ENCODE assay signal across 30 cellular contexts in the genomic region with DNA sequence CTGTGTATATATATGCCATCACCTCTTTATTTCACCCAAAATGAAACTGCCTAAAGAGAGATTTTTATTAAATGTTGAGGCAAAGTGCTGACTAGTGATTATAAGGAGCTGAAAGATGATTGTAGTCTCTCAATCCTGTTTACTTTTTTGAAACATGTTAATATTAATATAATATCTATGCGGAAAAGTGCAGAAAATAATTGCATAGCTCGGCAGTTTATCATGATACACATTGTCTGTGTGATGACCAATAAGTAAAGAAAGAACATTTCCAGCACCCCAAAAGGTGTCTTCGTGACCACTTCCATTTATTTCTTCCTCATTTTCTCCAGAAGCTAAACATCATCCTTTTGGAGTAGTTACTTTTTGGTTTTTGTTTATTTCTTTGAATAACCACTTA.
"Had no signal": no experiment of that assay in that cellular context is flagged by ENCODE, and none has a peak within 500 bp of the region (broad histone marks: within the 10 kb centered on the region; RNA-seq: fewer than 3 reads in every experiment).

No MANE protein-coding gene starts in this region.

- H3K9me3 Mint-ChIP-seq: activated CD4-positive, alpha-beta memory T cell treated with anti-CD3 and anti-CD28 coated beads for 36 hours; activated CD4-positive, alpha-beta T cell treated with anti-CD3 and anti-CD28 coated beads, Interleukin-2, amount 10 ng/mL, durations not matched to agents 24 days and 14 days; activated naive CD4-positive, alpha-beta T cell treated with anti-CD3 and anti-CD28 coated beads for 36 hours; activated naive CD4-positive, alpha-beta T cell treated with anti-CD3 and anti-CD28 coated beads, Interleukin-2, amount 50 U/mL, for 24 hours; activated naive CD8-positive, alpha-beta T cell treated with anti-CD3 and anti-CD28 coated beads, Interleukin-2, amount 10 ng/mL, durations not matched to agents 7 days and 5 days; activated T-helper 1 cell treated with anti-CD3 and anti-CD28 coated beads, Interleukin-12 subunit alpha, Interleukin-12 subunit beta, Interleukin-2, Interleukin-4 antibody, amounts not matched to agents 30 ng/mL and 10 ng/mL and 1 ng/mL, durations not matched to agents 14 hours and 24 hours and 36 hours; activated T-helper 2 cell treated with anti-CD3 and anti-CD28 coated beads, Interferon-gamma antibody, Interleukin-2, Interleukin-4, amounts not matched to agents 10 μg/mL and 5 μg/mL and 100 μg/mL, durations not matched to agents 14 hours and 24 hours and 36 hours; central memory CD8-positive, alpha-beta T cell; dendritic cell treated with granulocyte-macrophage colony-stimulating factor and Interleukin-4, amounts not matched to agents 40 ng/mL and 50 ng/mL, for 4 days; endodermal cell had no signal

- H3K4me3 ChIP-seq: ascending aorta, breast epithelium, coronary artery, dorsolateral prefrontal cortex had no signal

- ATAC-seq: activated CD4-positive, alpha-beta T cell treated with anti-CD3 and anti-CD28 coated beads for 36 hours; activated CD8-positive, alpha-beta memory T cell treated with anti-CD3 and anti-CD28 coated beads, Interleukin-2, amount 10 ng/mL, durations not matched to agents 7 days and 5 days; activated CD8-positive, alpha-beta T cell treated with anti-CD3 and anti-CD28 coated beads, Interleukin-2, amount 10 ng/mL, durations not matched to agents 7 days and 5 days; esophagus mucosa had no signal

- FAIRE-seq: frontal cortex had no signal

- H3K4me1 ChIP-seq: ascending aorta, breast epithelium had no signal

- H3K4me3 Mint-ChIP-seq: activated CD4-positive, alpha-beta memory T cell treated with anti-CD3 and anti-CD28 coated beads for 36 hours; activated CD4-positive, alpha-beta T cell treated with anti-CD3 and anti-CD28 coated beads for 36 hours; activated CD4-positive, alpha-beta T cell treated with anti-CD3 and anti-CD28 coated beads, Interleukin-2, amount 10 ng/mL, durations not matched to agents 24 days and 14 days; activated CD8-positive, alpha-beta memory T cell treated with anti-CD3 and anti-CD28 coated beads, Interleukin-2, amount 10 ng/mL, durations not matched to agents 7 days and 5 days; activated CD8-positive, alpha-beta T cell treated with anti-CD3 and anti-CD28 coated beads, Interleukin-2, amount 10 ng/mL, durations not matched to agents 7 days and 5 days; activated naive CD4-positive, alpha-beta T cell treated with anti-CD3 and anti-CD28 coated beads for 36 hours; activated naive CD4-positive, alpha-beta T cell treated with anti-CD3 and anti-CD28 coated beads, Interleukin-2, amount 50 U/mL, for 24 hours; activated naive CD8-positive, alpha-beta T cell treated with anti-CD3 and anti-CD28 coated beads, Interleukin-2, amount 10 ng/mL, durations not matched to agents 7 days and 5 days; activated T-helper 1 cell treated with anti-CD3 and anti-CD28 coated beads, Interleukin-12 subunit alpha, Interleukin-12 subunit beta, Interleukin-2, Interleukin-4 antibody, amounts not matched to agents 30 ng/mL and 10 ng/mL and 1 ng/mL, durations not matched to agents 14 hours and 24 hours and 36 hours; brain; central memory CD8-positive, alpha-beta T cell; dendritic cell treated with granulocyte-macrophage colony-stimulating factor and Interleukin-4, amounts not matched to agents 40 ng/mL and 50 ng/mL, for 4 days; endodermal cell had no signal

- H3K27me3 Mint-ChIP-seq: activated CD4-positive, alpha-beta memory T cell treated with anti-CD3 and anti-CD28 coated beads for 36 hours; activated CD4-positive, alpha-beta T cell treated with anti-CD3 and anti-CD28 coated beads for 36 hours; activated CD4-positive, alpha-beta T cell treated with anti-CD3 and anti-CD28 coated beads, Interleukin-2, amount 10 ng/mL, durations not matched to agents 24 days and 14 days; activated CD8-positive, alpha-beta memory T cell treated with anti-CD3 and anti-CD28 coated beads, Interleukin-2, amount 10 ng/mL, durations not matched to agents 7 days and 5 days; activated naive CD4-positive, alpha-beta T cell treated with anti-CD3 and anti-CD28 coated beads, Interleukin-2, amount 50 U/mL, for 24 hours; activated naive CD8-positive, alpha-beta T cell treated with anti-CD3 and anti-CD28 coated beads, Interleukin-2, amount 10 ng/mL, durations not matched to agents 7 days and 5 days; brain; central memory CD8-positive, alpha-beta T cell; dendritic cell treated with granulocyte-macrophage colony-stimulating factor and Interleukin-4, amounts not matched to agents 40 ng/mL and 50 ng/mL, for 4 days had no signal

- DNase-seq: activated CD4-positive, alpha-beta memory T cell treated with anti-CD3 and anti-CD28 coated beads for 36 hours; activated CD4-positive, alpha-beta T cell treated with anti-CD3 and anti-CD28 coated beads for 36 hours; activated CD4-positive, alpha-beta T cell treated with anti-CD3 and anti-CD28 coated beads, Interleukin-2, amount 10 ng/mL, durations not matched to agents 24 days and 14 days; activated CD4-positive, CD25-positive, alpha-beta regulatory T cell; activated CD4-positive, CD25-positive, alpha-beta regulatory T cell treated with anti-CD3 and anti-CD28 coated beads, Interleukin-2, amount 50 U/mL, for 72 hours; activated CD8-positive, alpha-beta memory T cell treated with anti-CD3 and anti-CD28 coated beads, Interleukin-2, amount 10 ng/mL, durations not matched to agents 7 days and 5 days; activated CD8-positive, alpha-beta memory T cell treated with anti-CD3 and anti-CD28 coated beads, Interleukin-2, amount 50 U/mL, for 4 hours; activated CD8-positive, alpha-beta T cell treated with anti-CD3 and anti-CD28 coated beads, Interleukin-2, amount 10 ng/mL, durations not matched to agents 7 days and 5 days; activated effector memory CD4-positive, alpha-beta T cell treated with anti-CD3 and anti-CD28 coated beads, Interleukin-2, amount 50 U/mL, for 16 hours; activated naive CD4-positive, alpha-beta T cell treated with anti-CD3 and anti-CD28 coated beads for 36 hours; activated naive CD8-positive, alpha-beta T cell treated with anti-CD3 and anti-CD28 coated beads, Interleukin-2, amount 10 ng/mL, durations not matched to agents 7 days and 5 days; activated T-cell treated with anti-CD3 and anti-CD28 coated beads, Interleukin-2, amount 50 U/mL, for 1 hour; activated T-cell treated with anti-CD3 and anti-CD28 coated beads, Interleukin-2, amount 50 U/mL, for 48 hours; dorsolateral prefrontal cortex; effector memory CD4-positive, alpha-beta T cell; endodermal cell; foreskin fibroblast; head of caudate nucleus; T-helper 2 cell had no signal

- H3K27me3 ChIP-seq: ascending aorta, breast epithelium, dorsolateral prefrontal cortex had no signal

- H3K27ac Mint-ChIP-seq: activated CD4-positive, alpha-beta memory T cell treated with anti-CD3 and anti-CD28 coated beads for 36 hours; activated CD4-positive, alpha-beta T cell treated with anti-CD3 and anti-CD28 coated beads for 36 hours; activated CD4-positive, alpha-beta T cell treated with anti-CD3 and anti-CD28 coated beads, Interleukin-2, amount 10 ng/mL, durations not matched to agents 24 days and 14 days; activated CD8-positive, alpha-beta memory T cell treated with anti-CD3 and anti-CD28 coated beads, Interleukin-2, amount 10 ng/mL, durations not matched to agents 7 days and 5 days; activated CD8-positive, alpha-beta T cell treated with anti-CD3 and anti-CD28 coated beads, Interleukin-2, amount 10 ng/mL, durations not matched to agents 7 days and 5 days; activated naive CD4-positive, alpha-beta T cell treated with anti-CD3 and anti-CD28 coated beads for 36 hours; activated naive CD4-positive, alpha-beta T cell treated with anti-CD3 and anti-CD28 coated beads, Interleukin-2, amount 50 U/mL, for 24 hours; activated naive CD8-positive, alpha-beta T cell treated with anti-CD3 and anti-CD28 coated beads, Interleukin-2, amount 10 ng/mL, durations not matched to agents 7 days and 5 days; activated T-helper 1 cell treated with anti-CD3 and anti-CD28 coated beads, Interleukin-12 subunit alpha, Interleukin-12 subunit beta, Interleukin-2, Interleukin-4 antibody, amounts not matched to agents 30 ng/mL and 10 ng/mL and 1 ng/mL, durations not matched to agents 14 hours and 24 hours and 36 hours; activated T-helper 2 cell treated with anti-CD3 and anti-CD28 coated beads, Interferon-gamma antibody, Interleukin-2, Interleukin-4, amounts not matched to agents 10 μg/mL and 5 μg/mL and 100 μg/mL, durations not matched to agents 14 hours and 24 hours and 36 hours; brain; dendritic cell treated with granulocyte-macrophage colony-stimulating factor and Interleukin-4, amounts not matched to agents 40 ng/mL and 50 ng/mL, for 4 days; endodermal cell had no signal

- H3K27ac ChIP-seq: ascending aorta, breast epithelium, coronary artery, dorsolateral prefrontal cortex had no signal

- H3K9me3 ChIP-seq: ascending aorta, breast epithelium had no signal

- H3K36me3 ChIP-seq: breast epithelium had no signal
